In genomic region chr5:179431221-179431620, GRCh38 we compare ENCODE assay signal across 16 cellular contexts.
DNase-seq lines count a peak whose midpoint lies in the region; ATAC-seq, FAIRE-seq and TF ChIP-seq lines count a peak whose summit lies in the region.
"Had no signal": no experiment of that assay in that cellular context is flagged by ENCODE, and none has a peak within 500 bp of the region (broad histone marks: within the 10 kb centered on the region; RNA-seq: fewer than 3 reads in every experiment).

No MANE protein-coding gene starts in this region.

- no peaks in the 10 kb centered on the region for H3K4me1 Mint-ChIP-seq in endothelial cell (ENCODE audit: unreplicated experiment)

- H3K4me3 Mint-ChIP-seq in endothelial cell (ENCODE audit: unreplicated experiment) = peak overlapping the region; percentile 21
- H3K4me3 Mint-ChIP-seq: CD4-positive, alpha-beta T cell; HFFc6 had no signal

- FAIRE-seq in urothelium cell line (lab: Jason Lieb, UNC) = peak; percentile 40
- FAIRE-seq: GM12878, GM18507 had no signal

- no peak for TF ChIP-seq CTCF in endothelial cell (IDR thresholded peaks at IDR 0.05; ENCODE audit: unreplicated experiment)

- ATAC-seq in Right ventricle myocardium inferior = no peak
- no peak for ATAC-seq in HG02610 (IDR thresholded peaks at IDR 0.05; ENCODE audit: unreplicated experiment)
- no peak for ATAC-seq in HG03135 (IDR thresholded peaks at IDR 0.05; ENCODE audit: unreplicated experiment)
- ATAC-seq: GM12878 had no signal

- peaks cover 2% of the 10 kb centered on the region for H3K27me3 Mint-ChIP-seq in endothelial cell (ENCODE audit: unreplicated experiment)

- intact Hi-C loops in cardiac septum (cut with DNase I) = no loop called here
- intact Hi-C loops in Right ventricle myocardium inferior (cut with DNase I) = no loop called here

- DNase-seq in cardiac septum (ENCODE audit: low spot score) = peak; percentile 68
- DNase-seq in Right ventricle myocardium inferior (ENCODE audit: missing footprints) = no peak
- DNase-seq in MV-4-11 (lab: John Stamatoyannopoulos, UW) = peak; percentile 28
- no peak for DNase-seq in endothelial cell (ENCODE audit: low spot score)
- DNase-seq in urothelium cell line (ENCODE audit: low spot score) = no peak
- DNase-seq: ACHN; Calu3; CD4-positive, alpha-beta T cell; DMS 273 treated with DMSO at 0.1 percent for 48 hours; DMS79; GOT3; HFFc6 had no signal

- H3K27ac Mint-ChIP-seq in endothelial cell (ENCODE audit: unreplicated experiment) = no peak overlapping the region
- H3K27ac Mint-ChIP-seq: CD4-positive, alpha-beta T cell; HFFc6 had no signal

- H3K36me3 Mint-ChIP-seq in endothelial cell (ENCODE audit: low read depth, unreplicated experiment) = no peaks in the 10 kb centered on the region

- peaks cover 5% of the 10 kb centered on the region for H3K9me3 Mint-ChIP-seq in endothelial cell (ENCODE audit: unreplicated experiment)

Comparison
In these comparisons a context has a peak if more than half of its experiments do, and no peak if none do; other contexts are left out.
1. DNase-seq: peak in cardiac septum (single experiment) and MV-4-11 (single experiment); none in Right ventricle myocardium inferior (single experiment), endothelial cell (single experiment) and urothelium cell line (single experiment).